In the genomic region with DNA sequence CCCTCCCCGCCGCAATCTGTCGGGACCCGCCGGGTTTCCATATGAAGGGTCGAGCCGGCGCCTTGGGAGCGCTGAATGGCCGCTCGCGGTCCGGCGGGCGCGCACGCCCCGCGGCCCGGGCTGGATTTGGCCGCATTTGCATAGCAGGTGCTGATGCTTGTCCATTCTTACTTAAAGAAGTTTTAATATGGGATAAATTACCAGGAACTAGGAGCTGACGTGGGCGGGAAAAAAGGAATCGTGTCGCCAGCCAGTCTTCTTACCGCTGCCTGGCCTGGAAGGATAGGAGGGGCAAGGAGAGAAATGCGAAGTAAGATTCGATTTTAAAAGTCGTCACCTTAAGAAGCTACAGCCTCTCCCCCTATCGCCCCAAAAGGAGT, we compare ENCODE assay signal across 10 cellular contexts. TPM values are rescaled to one million over a fixed set of nuclear protein-coding genes. Genes with fewer than 3 reads are reported as not detected.
A peak's percentile ranks its signal among the peaks of the same experiment; 100 is the strongest.
DNase-seq lines count a peak whose midpoint lies in the region; ATAC-seq and TF ChIP-seq lines count a peak whose summit lies in the region.
"Had no signal": no experiment of that assay in that cellular context is flagged by ENCODE, and none has a peak within 500 bp of the region (broad histone marks: within the 10 kb centered on the region; RNA-seq: fewer than 3 reads in every experiment).

No MANE protein-coding gene starts in this region.

- no peak for ATAC-seq in HG03139 (IDR thresholded peaks at IDR 0.05; ENCODE audit: unreplicated experiment)

- peaks cover 18% of the 10 kb centered on the region for H3K4me1 ChIP-seq in hepatocyte (ENCODE audit: insufficient read depth)

- peak overlapping the region; percentile 60 for H2AFZ ChIP-seq in hepatocyte

- H3K4me2 ChIP-seq in hepatocyte, result peak overlapping the region; percentile 87

- peak overlapping the region; percentile 98 for H3K27ac ChIP-seq in WERI-Rb-1
- H3K27ac ChIP-seq in hepatocyte, result no peak overlapping the region
- H3K27ac ChIP-seq in RWPE1, result no peak overlapping the region
- H3K27ac ChIP-seq: VCaP had no signal

- H3K79me2 ChIP-seq in hepatocyte, result no peaks in the 10 kb centered on the region

- POLR2A ChIA-PET in RWPE1 (lab: Yijun Ruan, JAX; ENCODE audit: low non-redundant PET), result no interaction called here

- no peaks in the 10 kb centered on the region for H3K9me2 ChIP-seq in hepatocyte (replicated peaks; ENCODE audit: insufficient read depth)

- TF ChIP-seq CTCF in GM06990 (IDR thresholded peaks at IDR 0.05; ENCODE audit: insufficient read depth, low read length, poor library complexity, severe bottlenecking) (no peak), WERI-Rb-1 (IDR thresholded peaks at IDR 0.05; ENCODE audit: low read depth, low read length) (no peak), hepatocyte (IDR thresholded peaks at IDR 0.05; ENCODE audit: poor library complexity) (no peak), retinal pigment epithelial cell (conservative IDR thresholded peaks at IDR 0.05; ENCODE audit: low read depth, low read length) (no peak), RWPE1 (conservative IDR thresholded peaks at IDR 0.05; ENCODE audit: low read depth) (no peak)

- 6% methylated on average over 29 of the region's 30 CpGs for WGBS in hepatocyte (ENCODE audit: low lambda C conversion rate, missing lambda C conversion rate)

- no peaks in the 10 kb centered on the region for H3K9me3 ChIP-seq in WERI-Rb-1 (ENCODE audit: severe bottlenecking)
- no peaks in the 10 kb centered on the region for H3K9me3 ChIP-seq in hepatocyte (ENCODE audit: low read depth)

- CTCF ChIA-PET in RWPE1 (lab: Yijun Ruan, JAX), result no interaction called here

- in situ Hi-C loops in KBM-7 (cut with MboI; ENCODE audit: low pct_unique_long_range_greater_than_20kb, low sequenced_read_pairs), result no loop called here

- no peaks in the 10 kb centered on the region for H4K20me1 ChIP-seq in hepatocyte (ENCODE audit: insufficient read depth, poor library complexity, severe bottlenecking)

- DNase-seq in GM06990 (ENCODE audit: extremely low read depth, insufficient read length), result no peak
- peak; percentile 78 for DNase-seq in WERI-Rb-1
- DNase-seq in hepatocyte (ENCODE audit: low spot score), result no peak
- no peak for DNase-seq in retinal pigment epithelial cell (ENCODE audit: low read depth)
- DNase-seq in LoVo (ENCODE audit: low spot score), result no peak
- no peak for DNase-seq in RWPE1 (ENCODE audit: low spot score)
- DNase-seq in KBM-7, result no peak
- DNase-seq: NCI-H187 had no signal

- H3K27me3 ChIP-seq in GM06990 (replicated peaks; ENCODE audit: control insufficient read depth, insufficient read depth, low read length), result peaks cover 2% of the 10 kb centered on the region; the same call in 1 of the 2 replicates
- H3K27me3 ChIP-seq in WERI-Rb-1 (ENCODE audit: insufficient read depth, low read depth, severe bottlenecking), result no peaks in the 10 kb centered on the region
- peaks cover 100% of the 10 kb centered on the region for H3K27me3 ChIP-seq in hepatocyte

- H3K4me3 ChIP-seq in GM06990 (replicated peaks; ENCODE audit: low read depth, low read length) (peak overlapping the region; percentile 62), WERI-Rb-1 (ENCODE audit: low read depth, low read length) (peak overlapping the region; percentile 65), hepatocyte (peak overlapping the region; percentile 13), retinal pigment epithelial cell (ENCODE audit: low read length) (peak overlapping the region; percentile 30)

- H3K36me3 ChIP-seq in GM06990 (ENCODE audit: control insufficient read depth, insufficient read depth, low read length) (no peaks in the 10 kb centered on the region), WERI-Rb-1 (no peaks in the 10 kb centered on the region), hepatocyte (replicated peaks; ENCODE audit: insufficient read depth, low read depth) (no peaks in the 10 kb centered on the region)

RNA-seq across cellular contexts. Expression of a gene that starts 8.9 kb away (rescaled TPM):
- total RNA-seq in hepatocyte, result not detected in 2 replicates
- polyA plus RNA-seq in hepatocyte, result not detected in 2 replicates

RNA-seq across cellular contexts. Expression of a gene that starts 34.1 kb away (rescaled TPM):
- 52.5 and 56.1 TPM in 2 replicates for total RNA-seq in hepatocyte
- 62.8 and 88.8 TPM in 2 replicates for polyA plus RNA-seq in hepatocyte

Comparison
In these comparisons a context has a peak if more than half of its experiments do, and no peak if none do; other contexts are left out.
1. H3K4me3 ChIP-seq: peak in every context shown above with its lines; median percentile 65 in WERI-Rb-1; 62 in GM06990; 30 in retinal pigment epithelial cell; 13 in hepatocyte.